In the genomic region with DNA sequence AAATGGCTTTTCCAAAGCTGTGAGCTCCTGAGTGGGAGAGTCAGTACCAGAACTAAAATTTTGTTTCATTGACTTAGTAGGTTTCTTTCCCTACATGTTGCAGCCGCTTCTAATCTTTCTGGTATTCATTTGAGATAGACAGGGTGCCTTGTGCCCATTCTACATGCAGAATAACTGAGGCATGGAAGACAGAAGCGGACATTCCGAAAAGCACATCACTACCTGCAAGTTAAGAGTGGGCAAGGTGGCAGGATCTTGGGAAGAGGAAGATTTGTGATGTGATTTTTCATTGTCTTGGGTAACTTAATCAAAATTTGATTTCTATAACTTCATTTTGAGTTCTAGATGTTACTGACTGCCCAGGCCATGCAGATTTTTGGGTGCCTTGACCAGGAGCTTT, we compare ENCODE assay signal across 19 cellular contexts. TPM values are rescaled to one million over a fixed set of nuclear protein-coding genes. Genes with fewer than 3 reads are reported as not detected.
DNase-seq lines count a peak whose midpoint lies in the region; TF ChIP-seq lines count a peak whose summit lies in the region.
"Had no signal": no experiment of that assay in that cellular context is flagged by ENCODE, and none has a peak within 500 bp of the region (broad histone marks: within the 10 kb centered on the region; RNA-seq: fewer than 3 reads in every experiment).

No MANE protein-coding gene starts in this region.

- intact Hi-C loops in mammary epithelial cell (cut with micrococcal nuclease) (no loop called here), breast epithelium (cut with DNase I; ENCODE audit: low total_unique reads) (no loop called here), cardiac septum (cut with DNase I) (loop anchor here (5.0 kb wide), 1 partner anchor 87 kb away; no protein-coding TSS in a partner anchor)

- H3K27me3 ChIP-seq in mammary epithelial cell (ENCODE audit: insufficient read depth, low read length) (no peaks in the 10 kb centered on the region), breast epithelium (no peaks in the 10 kb centered on the region), subcutaneous abdominal adipose tissue (ENCODE audit: control insufficient read depth in 5 of 5, insufficient read depth in 4 of 5, low read length in 5 of 5) (no peaks in the 10 kb centered on the region)
- H3K27me3 ChIP-seq: heart right ventricle, transverse colon had no signal

- WGBS in mammary epithelial cell (ENCODE audit: low coverage, missing lambda C conversion rate) = 91% methylated on average over 3 of the region's 3 CpGs

- H4K20me1 ChIP-seq in mammary epithelial cell (ENCODE audit: insufficient read depth, low read length) = no peaks in the 10 kb centered on the region

- peak overlapping the region; percentile 50 to 92 (median 80) for H3K27ac Mint-ChIP-seq in IgD-negative memory B cell
- H3K27ac Mint-ChIP-seq in endothelial cell (ENCODE audit: unreplicated experiment) = no peak overlapping the region
- H3K27ac Mint-ChIP-seq: GM23338 had no signal

- in situ Hi-C loops in mammary epithelial cell (cut with MboI; ENCODE audit: low sequenced_read_pairs in 2 of 2) = no loop called here

- no peak overlapping the region for H3K27ac ChIP-seq in mammary epithelial cell (ENCODE audit: insufficient read depth, low read depth, low read length)
- H3K27ac ChIP-seq in breast epithelium = no peak overlapping the region
- H3K27ac ChIP-seq in subcutaneous abdominal adipose tissue (ENCODE audit: low read depth, low read length) = peak overlapping the region; percentile 16

- TF ChIP-seq POLR2A in breast epithelium (IDR thresholded peaks at IDR 0.05) = no peak

- dilution Hi-C loops in mammary epithelial cell (cut with HindIII; ENCODE audit: low sequenced_read_pairs) = no loop called here

- H3K36me3 ChIP-seq in mammary epithelial cell (ENCODE audit: insufficient read depth, low read length) (peaks cover 2% of the 10 kb centered on the region), breast epithelium (no peaks in the 10 kb centered on the region), subcutaneous abdominal adipose tissue (ENCODE audit: control insufficient read depth in 5 of 5, insufficient read depth in 5 of 5, low read length in 5 of 5) (peaks cover 0 to 12% (median 8%) of the 10 kb centered on the region in 5 donors)
- H3K36me3 ChIP-seq: transverse colon had no signal

- H3K9ac ChIP-seq in mammary epithelial cell (ENCODE audit: insufficient read depth, low read length) (no peak overlapping the region), subcutaneous abdominal adipose tissue (ENCODE audit: low read length in 5 of 5) (no peak overlapping the region)

- DNase-seq in mammary epithelial cell (no peak), breast epithelium (ENCODE audit: low spot score in 2 of 2) (no peak), endothelial cell (ENCODE audit: low spot score) (no peak), ecto neural progenitor cell (ENCODE audit: low spot score) (no peak), cardiac septum (ENCODE audit: low spot score) (no peak), NOMO-1 treated with DMSO at 0.1 percent for 48 hours (lab: John Stamatoyannopoulos, UW; ENCODE audit: unreplicated experiment) (no peak)
- DNase-seq: activated CD4-positive, alpha-beta T cell treated with anti-CD3 and anti-CD28 coated beads for 4 hours; activated naive CD8-positive, alpha-beta T cell treated with anti-CD3 and anti-CD28 coated beads, Interleukin-2, amount 10 ng/mL, durations not matched to agents 7 days and 5 days; COR-L47; heart right ventricle; NCI-H187; NCI-H774; posterior cingulate gyrus; Right ventricle myocardium superior; stimulated activated naive CD4-positive, alpha-beta T cell; transverse colon had no signal

- H3K4me3 ChIP-seq in mammary epithelial cell (replicated peaks in 1 of 3; ENCODE audit: insufficient read depth in 1 of 3, low read depth in 2 of 3, low read length in 3 of 3) = no peak overlapping the region
- no peak overlapping the region for H3K4me3 ChIP-seq in breast epithelium
- no peak overlapping the region for H3K4me3 ChIP-seq in subcutaneous abdominal adipose tissue (ENCODE audit: low read depth in 1 of 5, low read length in 5 of 5)
- H3K4me3 ChIP-seq: GM23338, transverse colon had no signal

- CTCF ChIA-PET in mammary epithelial cell (lab: Charles Lee; ENCODE audit: low non-redundant PET) = no interaction called here

- H3K4me1 Mint-ChIP-seq in IgD-negative memory B cell = peaks cover 36 to 51% (median 48%) of the 10 kb centered on the region in 3 donors
- H3K4me1 Mint-ChIP-seq in endothelial cell (ENCODE audit: unreplicated experiment) = peaks cover 10% of the 10 kb centered on the region

- peak overlapping the region; percentile 13 for H3K4me2 ChIP-seq in mammary epithelial cell (ENCODE audit: insufficient read depth, low read depth, low read length)
- H3K4me2 ChIP-seq: GM23338 had no signal

- H3K9me3 ChIP-seq in mammary epithelial cell (replicated peaks; ENCODE audit: insufficient read depth, low read length) = no peaks in the 10 kb centered on the region
- H3K9me3 ChIP-seq in breast epithelium = no peaks in the 10 kb centered on the region
- no peaks in the 10 kb centered on the region for H3K9me3 ChIP-seq in subcutaneous abdominal adipose tissue (ENCODE audit: control insufficient read depth in 5 of 5, low read length in 5 of 5)
- H3K9me3 ChIP-seq: heart right ventricle, transverse colon had no signal

- H2AFZ ChIP-seq in mammary epithelial cell (ENCODE audit: low read depth, low read length) = no peak overlapping the region
- H2AFZ ChIP-seq: GM23338 had no signal

- peaks cover 6% of the 10 kb centered on the region for H3K4me1 ChIP-seq in mammary epithelial cell (ENCODE audit: insufficient read depth, low read length)
- no peaks in the 10 kb centered on the region for H3K4me1 ChIP-seq in breast epithelium
- peaks cover 0 to 28% (median 28%) of the 10 kb centered on the region in 5 donors for H3K4me1 ChIP-seq in subcutaneous abdominal adipose tissue (ENCODE audit: control insufficient read depth in 5 of 5, insufficient read depth in 5 of 5, low read length in 5 of 5)

- BruUV-seq in mammary epithelial cell (replicated peaks; lab: Mats Ljungman, UMichigan) = no TSS peak

- H3K4me3 Mint-ChIP-seq in IgD-negative memory B cell (peak overlapping the region; percentile 18 to 99 (median 45)), endothelial cell (ENCODE audit: unreplicated experiment) (peak overlapping the region; percentile 56)

- peaks cover 5% of the 10 kb centered on the region for H3K36me3 Mint-ChIP-seq in IgD-negative memory B cell
- peaks cover 8% of the 10 kb centered on the region for H3K36me3 Mint-ChIP-seq in endothelial cell (ENCODE audit: low read depth, unreplicated experiment)

- TF ChIP-seq CTCF in mammary epithelial cell (conservative IDR thresholded peaks at IDR 0.05 in 1 of 2, IDR thresholded peaks at IDR 0.05 in 1 of 2; ENCODE audit: extremely low read depth in 1 of 2, insufficient read depth in 1 of 2, low read depth in 1 of 2, low read length in 2 of 2) = no peak
- TF ChIP-seq CTCF in breast epithelium (IDR thresholded peaks at IDR 0.05) = no peak
- TF ChIP-seq CTCF in endothelial cell (IDR thresholded peaks at IDR 0.05; ENCODE audit: unreplicated experiment) = no peak

- H3K79me2 ChIP-seq in mammary epithelial cell (ENCODE audit: insufficient read depth, low read length) = peaks cover 13% of the 10 kb centered on the region

- H3K9me3 Mint-ChIP-seq in IgD-negative memory B cell (no peaks in the 10 kb centered on the region), endothelial cell (ENCODE audit: unreplicated experiment) (no peaks in the 10 kb centered on the region)
- H3K9me3 Mint-ChIP-seq: activated naive CD8-positive, alpha-beta T cell treated with anti-CD3 and anti-CD28 coated beads, Interleukin-2, amount 10 ng/mL, durations not matched to agents 7 days and 5 days; GM23338 had no signal

- no peaks in the 10 kb centered on the region for H3K27me3 Mint-ChIP-seq in IgD-negative memory B cell
- H3K27me3 Mint-ChIP-seq in endothelial cell (ENCODE audit: unreplicated experiment) = peaks cover 2% of the 10 kb centered on the region
- H3K27me3 Mint-ChIP-seq: activated naive CD8-positive, alpha-beta T cell treated with anti-CD3 and anti-CD28 coated beads, Interleukin-2, amount 10 ng/mL, durations not matched to agents 7 days and 5 days had no signal

RNA-seq across cellular contexts. Expression of gene MAP2K5, which starts 2.0 kb away (rescaled TPM):
- total RNA-seq in mammary epithelial cell (10 to 100 TPM in 1 of 2 donors, 1 to 10 TPM in 1; 6.5 to 22.8 TPM), breast epithelium (10 to 100 TPM; 13.8 to 15.1 (median 14.0) TPM), endothelial cell (ENCODE audit: unreplicated experiment) (22.2 TPM), cardiac septum (28.2 TPM)
- polyA plus RNA-seq in mammary epithelial cell (4.6 TPM), IgD-negative memory B cell (15.2 TPM)
- 9.2 TPM for polyA minus RNA-seq in mammary epithelial cell

RNA-seq across cellular contexts. Expression of gene C15orf61, which starts 23.5 kb away (rescaled TPM):
- total RNA-seq in mammary epithelial cell (1 to 10 TPM; 6.2 to 6.3 TPM), breast epithelium (10 to 100 TPM in 1 of 3 donors, 1 to 10 TPM in 2; 3.8 to 24.3 (median 4.6) TPM), endothelial cell (ENCODE audit: unreplicated experiment) (4.5 TPM), cardiac septum (7.6 TPM)
- polyA plus RNA-seq in mammary epithelial cell (1.9 TPM), IgD-negative memory B cell (4.3 TPM)
- polyA minus RNA-seq in mammary epithelial cell = not detected
